In the genomic region with DNA sequence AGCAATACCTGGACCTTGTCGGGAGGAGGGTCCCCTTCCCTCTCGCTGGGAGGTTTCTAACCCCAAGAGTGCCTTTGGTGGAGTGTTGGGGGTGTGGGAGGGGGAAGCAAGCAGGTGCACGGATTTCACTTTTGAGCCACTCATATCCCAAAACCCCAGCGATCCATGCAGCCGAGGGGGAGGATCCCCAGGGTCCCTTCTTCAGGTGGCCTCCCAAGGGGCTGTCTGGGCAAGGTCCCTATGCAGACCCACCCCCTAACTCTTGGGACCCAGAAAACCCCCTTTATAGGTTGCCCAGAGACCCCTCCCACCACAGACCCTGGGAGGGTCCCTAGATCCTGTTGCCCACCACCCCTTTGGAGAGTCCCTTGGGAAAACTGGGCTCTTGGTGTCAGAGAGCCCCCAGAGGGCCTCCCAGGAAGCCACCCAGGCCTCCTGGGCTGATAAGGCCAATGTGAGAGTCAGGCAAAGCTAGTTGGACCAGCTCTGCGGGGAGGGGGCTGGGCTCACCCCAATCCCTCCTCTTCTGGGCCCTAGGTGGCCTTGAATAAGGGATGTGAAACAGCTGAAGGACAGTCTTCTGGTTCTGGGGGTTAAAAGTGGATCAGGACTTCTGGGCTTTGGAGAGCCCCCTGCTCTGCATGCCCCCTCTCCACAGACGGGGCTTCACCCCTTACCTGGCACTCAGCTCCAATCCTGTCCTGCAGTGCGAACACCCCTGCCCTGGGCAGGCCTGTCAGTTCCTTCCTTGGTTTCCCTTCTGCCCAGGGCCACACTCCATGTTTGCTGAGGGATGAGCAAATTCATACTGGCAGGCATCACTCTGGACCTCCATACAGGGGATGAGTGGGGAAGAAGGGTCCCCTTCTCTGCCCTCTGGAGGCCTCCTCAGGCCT, we compare ENCODE assay signal across 9 cellular contexts. TPM values are rescaled to one million over a fixed set of nuclear protein-coding genes. Genes with fewer than 3 reads are reported as not detected.
DNase-seq lines count a peak whose midpoint lies in the region; ATAC-seq and TF ChIP-seq lines count a peak whose summit lies in the region.
"Had no signal": no experiment of that assay in that cellular context is flagged by ENCODE, and none has a peak within 500 bp of the region (broad histone marks: within the 10 kb centered on the region; RNA-seq: fewer than 3 reads in every experiment).

No MANE protein-coding gene starts in this region.

- intact Hi-C loops in natural killer cell (cut with micrococcal nuclease) = no loop called here

- H3K4me1 Mint-ChIP-seq in stimulated activated naive CD8-positive, alpha-beta T cell treated with anti-CD3 and anti-CD28 coated beads, Interleukin-15, Interleukin-2, amounts not matched to agents 100 ng/mL and 50 ng/mL, for 24 hours (ENCODE audit: low read depth) = peaks cover 20% of the 10 kb centered on the region
- no peaks in the 10 kb centered on the region for H3K4me1 Mint-ChIP-seq in endothelial cell (ENCODE audit: unreplicated experiment)
- peaks cover 13 to 21% of the 10 kb centered on the region in 2 donors for H3K4me1 Mint-ChIP-seq in natural killer cell

- no peak for ATAC-seq in stimulated activated naive CD8-positive, alpha-beta T cell treated with anti-CD3 and anti-CD28 coated beads, Interleukin-15, Interleukin-2, amounts not matched to agents 100 U/mL and 50 U/mL, for 24 hours
- ATAC-seq in natural killer cell (no peak), HG03432 (IDR thresholded peaks at IDR 0.05; ENCODE audit: unreplicated experiment) (no peak), HG03457 (IDR thresholded peaks at IDR 0.05; ENCODE audit: unreplicated experiment) (no peak)

- TF ChIP-seq CTCF in endothelial cell (IDR thresholded peaks at IDR 0.05; ENCODE audit: unreplicated experiment) (no peak), natural killer cell (IDR thresholded peaks at IDR 0.05) (no peak)

- peaks cover 14% of the 10 kb centered on the region for H3K27me3 Mint-ChIP-seq in stimulated activated naive CD8-positive, alpha-beta T cell treated with anti-CD3 and anti-CD28 coated beads, Interleukin-15, Interleukin-2, amounts not matched to agents 100 ng/mL and 50 ng/mL, for 24 hours
- H3K27me3 Mint-ChIP-seq in endothelial cell (ENCODE audit: unreplicated experiment) = peaks cover 30% of the 10 kb centered on the region
- peaks cover 14 to 18% of the 10 kb centered on the region in 2 donors for H3K27me3 Mint-ChIP-seq in natural killer cell (ENCODE audit: low read depth in 2 of 2)

- H3K4me3 Mint-ChIP-seq in stimulated activated naive CD8-positive, alpha-beta T cell treated with anti-CD3 and anti-CD28 coated beads, Interleukin-15, Interleukin-2, amounts not matched to agents 100 ng/mL and 50 ng/mL, for 24 hours = peak overlapping the region; percentile 53
- H3K4me3 Mint-ChIP-seq in endothelial cell (ENCODE audit: unreplicated experiment) (peak overlapping the region; percentile 37), natural killer cell (peak overlapping the region; percentile 78)

- no peaks in the 10 kb centered on the region for H3K9me3 Mint-ChIP-seq in stimulated activated naive CD8-positive, alpha-beta T cell treated with anti-CD3 and anti-CD28 coated beads, Interleukin-15, Interleukin-2, amounts not matched to agents 100 ng/mL and 50 ng/mL, for 24 hours
- H3K9me3 Mint-ChIP-seq in endothelial cell (ENCODE audit: unreplicated experiment) (no peaks in the 10 kb centered on the region), natural killer cell (no peaks in the 10 kb centered on the region)

- in situ Hi-C loops in KBM-7 (cut with MboI; ENCODE audit: low pct_unique_long_range_greater_than_20kb, low sequenced_read_pairs) = no loop called here

- no peak overlapping the region for H3K27ac Mint-ChIP-seq in stimulated activated naive CD8-positive, alpha-beta T cell treated with anti-CD3 and anti-CD28 coated beads, Interleukin-15, Interleukin-2, amounts not matched to agents 100 ng/mL and 50 ng/mL, for 24 hours
- H3K27ac Mint-ChIP-seq in endothelial cell (ENCODE audit: unreplicated experiment) (no peak overlapping the region), natural killer cell (peak overlapping the region; percentile 61 to 80)

- no peak for DNase-seq in stimulated activated naive CD8-positive, alpha-beta T cell treated with anti-CD3 and anti-CD28 coated beads, Interleukin-15, Interleukin-2, amounts not matched to agents 100 U/mL and 50 U/mL, for 24 hours
- DNase-seq in endothelial cell (ENCODE audit: low spot score) = no peak
- no peak for DNase-seq in natural killer cell
- DNase-seq in GOT3 (lab: John Stamatoyannopoulos, UW) = no peak
- no peak for DNase-seq in KBM-7

- no peaks in the 10 kb centered on the region for H3K36me3 Mint-ChIP-seq in stimulated activated naive CD8-positive, alpha-beta T cell treated with anti-CD3 and anti-CD28 coated beads, Interleukin-15, Interleukin-2, amounts not matched to agents 100 ng/mL and 50 ng/mL, for 24 hours (ENCODE audit: low read depth)
- H3K36me3 Mint-ChIP-seq in endothelial cell (ENCODE audit: low read depth, unreplicated experiment) = peaks cover 3% of the 10 kb centered on the region
- H3K36me3 Mint-ChIP-seq in natural killer cell = no peaks in the 10 kb centered on the region

RNA-seq across cellular contexts. Expression of a gene that starts 0.9 kb away (rescaled TPM):
- 22.4 TPM for total RNA-seq in endothelial cell (ENCODE audit: unreplicated experiment)
- 10 to 100 TPM; 27.7 to 38.1 (median 29.4) TPM for total RNA-seq in natural killer cell

RNA-seq across cellular contexts. Expression of a gene that starts 8.6 kb away (rescaled TPM):
- 0.62 TPM for total RNA-seq in endothelial cell (ENCODE audit: unreplicated experiment)
- total RNA-seq in natural killer cell = 1 to 10 TPM; 6.1 to 7.5 (median 7.0) TPM
- total RNA-seq: G401 had no signal

RNA-seq across cellular contexts. Expression of a gene that starts 39.8 kb away (rescaled TPM):
- total RNA-seq in endothelial cell (ENCODE audit: unreplicated experiment) = 13.7 TPM
- total RNA-seq in natural killer cell = 10 to 100 TPM; 25.6 to 27.8 (median 26.9) TPM

Comparison
In these comparisons a context has a peak if more than half of its experiments do, and no peak if none do; other contexts are left out.
1. H3K27ac Mint-ChIP-seq: peak in natural killer cell (2 of 2); none in stimulated activated naive CD8-positive, alpha-beta T cell treated with anti-CD3 and anti-CD28 coated beads, Interleukin-15, Interleukin-2, amounts not matched to agents 100 ng/mL and 50 ng/mL, for 24 hours (single experiment) and endothelial cell (single experiment).
2. Peak in every context shown above with its lines, with median percentiles within 50 percentile points of each other: H3K4me3 Mint-ChIP-seq.